8 cellular contexts compared by ENCODE assay signal in genomic region chr6:111759836-111760785, GRCh38.
A peak's percentile ranks its signal among the peaks of the same experiment; 100 is the strongest.
DNase-seq lines count a peak whose midpoint lies in the region; ATAC-seq, FAIRE-seq and TF ChIP-seq lines count a peak whose summit lies in the region.

No MANE protein-coding gene starts in this region.

- no peaks in the 10 kb centered on the region for H3K27me3 ChIP-seq in astrocyte (ENCODE audit: insufficient read depth, low read length)

- peak overlapping the region; percentile 21 for H2AFZ ChIP-seq in astrocyte (ENCODE audit: low read depth, low read length)

- peak overlapping the region; percentile 84 for H3K27ac ChIP-seq in astrocyte (ENCODE audit: low read depth, low read length)
- peak overlapping the region; percentile 70 for H3K27ac ChIP-seq in temporal lobe (ENCODE audit: low read depth, low read length)

- H3K4me3 Mint-ChIP-seq in astrocyte (ENCODE audit: unreplicated experiment): no peak overlapping the region

- H4K20me1 ChIP-seq in astrocyte (ENCODE audit: insufficient read depth, low read length): no peaks in the 10 kb centered on the region

- peaks cover 53% of the 10 kb centered on the region for H3K4me1 ChIP-seq in astrocyte (ENCODE audit: insufficient read depth, low read length)

- H3K4me3 ChIP-seq in astrocyte (ENCODE audit: insufficient read depth, low read depth, low read length): peak overlapping the region; percentile 15

- H3K9me3 ChIP-seq in astrocyte (ENCODE audit: insufficient read depth, low read depth, low read length): no peaks in the 10 kb centered on the region

- peaks cover 74% of the 10 kb centered on the region for H3K4me1 Mint-ChIP-seq in astrocyte (ENCODE audit: low read depth, unreplicated experiment)

- DNase-seq in activated CD4-positive, alpha-beta T cell treated with anti-CD3 and anti-CD28 coated beads for 4 hours: peak; percentile 50 to 52
- no peak for DNase-seq in activated CD4-positive, alpha-beta T cell treated with anti-CD3 and anti-CD28 coated beads, Interleukin-2, amount 50 U/mL, for 4 hours
- DNase-seq in astrocyte (ENCODE audit: low read depth): peak; percentile 92
- DNase-seq in iris pigment epithelial cell (ENCODE audit: low read depth): peak; percentile 93
- DNase-seq in NCI-H2029 treated with DMSO at 0.1 percent for 48 hours (lab: John Stamatoyannopoulos, UW): no peak
- no peak for DNase-seq in kidney tubule cell (ENCODE audit: low spot score)

- peak; percentile 5 for FAIRE-seq in astrocyte (lab: Jason Lieb, UNC)

- H3K27ac Mint-ChIP-seq in astrocyte (ENCODE audit: unreplicated experiment): no peak overlapping the region

- H3K9me3 Mint-ChIP-seq in astrocyte (ENCODE audit: unreplicated experiment): no peaks in the 10 kb centered on the region

- ATAC-seq in HG02840 (IDR thresholded peaks at IDR 0.05; ENCODE audit: low FRiP score, unreplicated experiment): no peak

- H3K27me3 Mint-ChIP-seq in astrocyte (ENCODE audit: low read depth, unreplicated experiment): no peaks in the 10 kb centered on the region

- H3K79me2 ChIP-seq in astrocyte (ENCODE audit: insufficient read depth, low read length): peaks cover 17% of the 10 kb centered on the region

- TF ChIP-seq CTCF in astrocyte (IDR thresholded peaks at IDR 0.05; ENCODE audit: insufficient read depth, low read depth, low read length): no peak

- H3K4me2 ChIP-seq in astrocyte (ENCODE audit: low read length): peak overlapping the region; percentile 67

- H3K36me3 Mint-ChIP-seq in astrocyte (ENCODE audit: low read depth, unreplicated experiment): peaks cover 21% of the 10 kb centered on the region

- peaks cover 4% of the 10 kb centered on the region for H3K36me3 ChIP-seq in astrocyte (ENCODE audit: insufficient read depth, low read length)

- H3K9ac ChIP-seq in astrocyte (ENCODE audit: low read length): peak overlapping the region; percentile 70

Comparison
In these comparisons a context has a peak if more than half of its experiments do, and no peak if none do; other contexts are left out.
1. DNase-seq: peak in activated CD4-positive, alpha-beta T cell treated with anti-CD3 and anti-CD28 coated beads for 4 hours (2 of 2), astrocyte (single experiment) and iris pigment epithelial cell (single experiment); none in activated CD4-positive, alpha-beta T cell treated with anti-CD3 and anti-CD28 coated beads, Interleukin-2, amount 50 U/mL, for 4 hours (0 of 2), NCI-H2029 treated with DMSO at 0.1 percent for 48 hours (single experiment) and kidney tubule cell (single experiment).